In the genomic region with DNA sequence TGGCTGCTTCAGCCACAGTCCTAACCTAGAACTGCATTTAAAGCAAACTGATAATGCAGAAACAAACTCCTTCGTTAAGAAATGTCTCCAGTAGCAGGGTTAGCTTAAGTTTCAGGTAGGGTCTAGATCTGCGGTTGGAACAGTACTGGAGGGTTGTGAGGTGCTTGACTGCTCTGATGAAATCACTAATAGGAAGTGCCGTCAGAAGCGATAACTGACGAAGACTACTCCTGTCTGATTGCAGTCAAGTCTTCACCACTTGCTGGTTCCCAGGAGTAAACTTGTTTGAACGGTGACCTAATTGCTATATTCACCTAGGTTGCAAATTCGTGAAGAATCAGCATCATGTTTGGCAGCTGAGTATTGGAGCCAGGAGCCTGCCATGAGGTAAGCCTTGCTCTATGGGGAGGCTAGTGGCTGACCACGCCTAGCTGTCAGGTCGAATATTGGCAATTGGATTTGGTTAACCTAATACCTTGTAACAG, we compare ENCODE assay signal across 8 cellular contexts. TPM values are rescaled to one million over a fixed set of nuclear protein-coding genes. Genes with fewer than 3 reads are reported as not detected.
DNase-seq lines count a peak whose midpoint lies in the region; ATAC-seq and TF ChIP-seq lines count a peak whose summit lies in the region.

No MANE protein-coding gene starts in this region.

- no peak for TF ChIP-seq RAD21 in IMR-90 (IDR thresholded peaks at IDR 0.05; ENCODE audit: low read length)

- H3K9me3 ChIP-seq in IMR-90 (ENCODE audit: control insufficient read depth, insufficient read depth, low read length): no peaks in the 10 kb centered on the region

- peak overlapping the region; percentile 97 for H3K4ac ChIP-seq in IMR-90 (ENCODE audit: low read depth, low read length)

- peak overlapping the region; percentile 98 for H2AK9ac ChIP-seq in IMR-90 (replicated peaks; ENCODE audit: low read depth, low read length, poor library complexity)

- H2BK20ac ChIP-seq in IMR-90 (ENCODE audit: low read depth, low read length): no peak overlapping the region

- H4K91ac ChIP-seq in IMR-90 (ENCODE audit: insufficient read depth, low read depth, low read length): peak overlapping the region; percentile 69; the same call in 1 of the 2 replicates

- BruUV-seq in IMR-90 (replicated peaks; lab: Mats Ljungman, UMichigan): no TSS peak

- POLR2A ChIA-PET in IMR-90 (lab: Charles Lee; ENCODE audit: unreplicated experiment): no interaction called here

- H3K18ac ChIP-seq in IMR-90 (ENCODE audit: low read depth, low read length): peak overlapping the region; percentile 35; the same call in 1 of the 2 replicates

- DNase-seq in AG10803 (ENCODE audit: low read depth) (no peak), IMR-90 (no peak), iris pigment epithelial cell (ENCODE audit: low read depth) (peak; percentile 57), substantia nigra (lab: John Stamatoyannopoulos, UW) (no peak), NCI-H1694 treated with DMSO at 0.1 percent for 48 hours (lab: John Stamatoyannopoulos, UW) (no peak), posterior cingulate gyrus (no peak)

- in situ Hi-C loops in IMR-90 (cut with MboI; ENCODE audit: low sequenced_read_pairs): loop anchor here (5.0 kb wide), 1 partner anchor 58 kb away; a partner anchor contains a TSS

- no peaks in the 10 kb centered on the region for H3K27me3 ChIP-seq in IMR-90 (ENCODE audit: control insufficient read depth, insufficient read depth, low read length)

- H2BK15ac ChIP-seq in IMR-90 (ENCODE audit: low read depth, low read length): no peak overlapping the region

- no peak for TF ChIP-seq POLR2A in IMR-90 (IDR thresholded peaks at IDR 0.05; ENCODE audit: low read depth, low read length)

- no peak for ATAC-seq in IMR-90 (ENCODE audit: low read depth)
- no peak for ATAC-seq in activated T-helper 17 cell treated with anti-CD3 and anti-CD28 coated beads, Interleukin-2, amount 50 U/mL, for 72 hours (replicated peaks)
- no peak for ATAC-seq in GM21529 (IDR thresholded peaks at IDR 0.05; ENCODE audit: unreplicated experiment)

- peak overlapping the region; percentile 69 for H2BK5ac ChIP-seq in IMR-90 (ENCODE audit: low read depth, low read length, poor library complexity, severe bottlenecking)

- H3K14ac ChIP-seq in IMR-90 (replicated peaks; ENCODE audit: low read depth, low read length): peak overlapping the region; percentile 99

- peak overlapping the region; percentile 97 for H3K9ac ChIP-seq in IMR-90 (ENCODE audit: low read depth, low read length)

- H3K4me2 ChIP-seq in IMR-90 (ENCODE audit: low read depth, low read length): peak overlapping the region; percentile 98

- 5% methylated on average over 6 of the region's 9 CpGs; no CpG with 5 or more reads in 1 of the 2 experiments for WGBS in IMR-90 (ENCODE audit: extremely low coverage in 2 of 2, insufficient read length in 1 of 2), 2 experiments

- peak overlapping the region; percentile 94 for H3K56ac ChIP-seq in IMR-90 (ENCODE audit: extremely low read depth, insufficient read depth, low read length)

- H3K9me3 Mint-ChIP-seq in activated T-helper 17 cell treated with anti-CD3 and anti-CD28 coated beads, Interleukin-2, amount 50 U/mL, for 72 hours: no peaks in the 10 kb centered on the region

- CTCF ChIA-PET in IMR-90 (lab: Yijun Ruan, JAX): no interaction called here

- H4K5ac ChIP-seq in IMR-90 (ENCODE audit: low read depth, low read length): peak overlapping the region; percentile 15; the same call in 1 of the 2 replicates

- H3K79me1 ChIP-seq in IMR-90 (ENCODE audit: low read depth in 1 of 2, low read length in 2 of 2): peaks cover 24 to 58% of the 10 kb centered on the region in 2 experiments

- peak overlapping the region; percentile 64 to 92; a peak in 3 of 4 replicates for H4K8ac ChIP-seq in IMR-90 (ENCODE audit: low read depth in 2 of 2, low read length in 2 of 2)

- H3K23ac ChIP-seq in IMR-90 (ENCODE audit: low read depth, low read length): peak overlapping the region; percentile 99

- peak overlapping the region; percentile 97 for H3K4me3 ChIP-seq in AG10803 (ENCODE audit: low read length)
- peak overlapping the region; percentile 67 for H3K4me3 ChIP-seq in IMR-90 (ENCODE audit: insufficient read depth, low read depth, low read length)

- TF ChIP-seq CTCF in AG10803 (conservative IDR thresholded peaks at IDR 0.05; ENCODE audit: low read length): no peak
- no peak for TF ChIP-seq CTCF in IMR-90 (conservative IDR thresholded peaks at IDR 0.05; ENCODE audit: low read depth, low read length)

- H3K9me1 ChIP-seq in IMR-90 (ENCODE audit: insufficient read depth, low read length): peaks cover 29% of the 10 kb centered on the region

- H3K4me3 Mint-ChIP-seq in activated T-helper 17 cell treated with anti-CD3 and anti-CD28 coated beads, Interleukin-2, amount 50 U/mL, for 72 hours: peak overlapping the region; percentile 82

- dilution Hi-C loops in IMR-90 (cut with HindIII; ENCODE audit: low sequenced_read_pairs, unreplicated experiment): no loop called here

- no peaks in the 10 kb centered on the region for H3K27me3 Mint-ChIP-seq in activated T-helper 17 cell treated with anti-CD3 and anti-CD28 coated beads, Interleukin-2, amount 50 U/mL, for 72 hours

- H2BK120ac ChIP-seq in IMR-90 (ENCODE audit: low read depth, low read length): no peak overlapping the region

- H3K36me3 ChIP-seq in IMR-90 (ENCODE audit: control insufficient read depth, insufficient read depth, low read length): peaks cover 43% of the 10 kb centered on the region

- peak overlapping the region; percentile 92 for H2AK5ac ChIP-seq in IMR-90 (ENCODE audit: low read depth, low read length)

- H3K27ac Mint-ChIP-seq in activated T-helper 17 cell treated with anti-CD3 and anti-CD28 coated beads, Interleukin-2, amount 50 U/mL, for 72 hours: peak overlapping the region; percentile 99

- peaks cover 57% of the 10 kb centered on the region for H4K20me1 ChIP-seq in IMR-90 (ENCODE audit: insufficient read depth, low read length)

- peaks cover 17% of the 10 kb centered on the region for H3K4me1 ChIP-seq in IMR-90 (ENCODE audit: control insufficient read depth, insufficient read depth, low read length)

- H3K4me1 Mint-ChIP-seq in activated T-helper 17 cell treated with anti-CD3 and anti-CD28 coated beads, Interleukin-2, amount 50 U/mL, for 72 hours: peaks cover 29% of the 10 kb centered on the region

- H3K27ac ChIP-seq in IMR-90 (ENCODE audit: insufficient read depth, low read length) (peak overlapping the region; percentile 72), substantia nigra (ENCODE audit: low read depth, low read length, poor library complexity, severe bottlenecking) (peak overlapping the region; percentile 95)

- no peak overlapping the region for H2AFZ ChIP-seq in IMR-90 (replicated peaks; ENCODE audit: low read length, poor library complexity)

- peaks cover 62% of the 10 kb centered on the region for H3K36me3 Mint-ChIP-seq in activated T-helper 17 cell treated with anti-CD3 and anti-CD28 coated beads, Interleukin-2, amount 50 U/mL, for 72 hours (ENCODE audit: low read depth)

- intact Hi-C loops in IMR-90 (cut with micrococcal nuclease) (loop anchor here (1.0 kb wide), 1 partner anchor 54 kb away; no protein-coding TSS in a partner anchor), posterior cingulate gyrus (cut with DNase I) (loop anchor here (2.0 to 5.0 kb wide), 2 partner anchors 59 to 78 kb away; a partner anchor contains a TSS)

TF ChIP-seq in IMR-90, 13 proteins besides CTCF, POLR2A, EP300 and RAD21:
- no peak for TF ChIP-seq RFX5 (IDR thresholded peaks at IDR 0.05; ENCODE audit: low read depth, low read length)
- peak; percentile 30; the same call in 1 of the 2 replicates for TF ChIP-seq CEBPB (IDR thresholded peaks at IDR 0.05; ENCODE audit: low read depth, low read length)
- no peak for TF ChIP-seq RCOR1 (IDR thresholded peaks at IDR 0.05; ENCODE audit: insufficient replicate concordance, low read length)
- no peak for TF ChIP-seq MXI1 (IDR thresholded peaks at IDR 0.05; ENCODE audit: borderline replicate concordance, low read depth, low read length)
- no peak for TF ChIP-seq FOS (IDR thresholded peaks at IDR 0.05; ENCODE audit: low read depth, low read length)

RNA-seq across cellular contexts. Expression of a gene that starts 24.5 kb away (rescaled TPM):
- 27.2 and 30.8 TPM in 2 replicates for total RNA-seq in IMR-90 (2012; rRNA removed)
- polyA plus RNA-seq in IMR-90 (2012; rRNA removed): 32.8 and 36.4 TPM in 2 replicates
- polyA plus RNA-seq in IMR-90 (2012; cell fraction: cytosol; rRNA removed): 28.0 and 41.7 TPM in 2 replicates
- polyA plus RNA-seq in IMR-90 (2012; cell fraction: nucleus; rRNA removed; ENCODE audit: low replicate concordance): 30.3 and 55.3 TPM in 2 replicates
- total RNA-seq in activated T-helper 17 cell treated with anti-CD3 and anti-CD28 coated beads, Interleukin-2, amount 50 U/mL, for 72 hours: 10 to 100 TPM; 35.4 to 74.9 TPM

RNA-seq across cellular contexts. Expression of a gene that starts 52.1 kb away (rescaled TPM):
- 0.56 and 0.72 TPM in 2 replicates for total RNA-seq in IMR-90 (2012; rRNA removed)
- 0.89 and 1.0 TPM in 2 replicates for polyA plus RNA-seq in IMR-90 (2012; rRNA removed)
- polyA plus RNA-seq in IMR-90 (2012; cell fraction: cytosol; rRNA removed): 0.05 and 1.0 TPM in 2 replicates
- polyA plus RNA-seq in IMR-90 (2012; cell fraction: nucleus; rRNA removed; ENCODE audit: low replicate concordance): 2.2 and 3.2 TPM in 2 replicates
- total RNA-seq in activated T-helper 17 cell treated with anti-CD3 and anti-CD28 coated beads, Interleukin-2, amount 50 U/mL, for 72 hours: 1 to 10 TPM in 1 of 2 donors, under 1 TPM in 1; 0.90 to 2.3 TPM

RNA-seq across cellular contexts. Expression of a gene that starts 59.0 kb away (rescaled TPM):
- total RNA-seq in IMR-90 (2012; rRNA removed): 3,383 and 4,283 TPM in 2 replicates
- polyA plus RNA-seq in IMR-90 (2012; rRNA removed): 2,561 and 3,167 TPM in 2 replicates
- polyA plus RNA-seq in IMR-90 (2012; cell fraction: cytosol; rRNA removed): 2,294 and 4,532 TPM in 2 replicates
- 753 and 838 TPM in 2 replicates for polyA plus RNA-seq in IMR-90 (2012; cell fraction: nucleus; rRNA removed; ENCODE audit: low replicate concordance)
- 1,000 to 10,000 TPM in 1 of 2 donors, 100 to 1,000 TPM in 1; 896 to 1,413 TPM for total RNA-seq in activated T-helper 17 cell treated with anti-CD3 and anti-CD28 coated beads, Interleukin-2, amount 50 U/mL, for 72 hours
